ENCODE assay signal across 1 cellular context in genomic region chr6:57221936-57222683, GRCh38.
A peak's percentile ranks its signal among the peaks of the same experiment; 100 is the strongest.
TF ChIP-seq lines count a peak whose summit lies in the region.

Gene RAB23, minus strand, starts transcription at chr6:57222307. Its CDS starts 11,927 bp downstream, at chr6:57210380.

TF ChIP-seq in K562, 482 proteins besides CTCF, POLR2A, EP300 and RAD21 (continued from another document and continues in another):
- no peak for TF ChIP-seq ZNF212 (CRISPR knock-in tag; IDR thresholded peaks at IDR 0.05)
- no peak for TF ChIP-seq NEUROD1 (IDR thresholded peaks at IDR 0.05; ENCODE audit: borderline replicate concordance, low read depth, low read length, partially characterized antibody)
- TF ChIP-seq ATF6 (CRISPR knock-in tag; IDR thresholded peaks at IDR 0.05) = no peak
- TF ChIP-seq MEF2D (tag; conservative IDR thresholded peaks at IDR 0.05; ENCODE audit: low read depth) = no peak
- TF ChIP-seq SP1 (CRISPR knock-in tag; IDR thresholded peaks at IDR 0.05) = no peak
- no peak for TF ChIP-seq KLF13 (tag; IDR thresholded peaks at IDR 0.05; ENCODE audit: borderline replicate concordance, low read depth)
- no peak for TF ChIP-seq NR3C1 (CRISPR knock-in tag; IDR thresholded peaks at IDR 0.05)
- TF ChIP-seq ZSCAN29 (IDR thresholded peaks at IDR 0.05) = no peak
- no peak for TF ChIP-seq CHD7 (IDR thresholded peaks at IDR 0.05; ENCODE audit: low read depth, low read length)
- no peak for TF ChIP-seq ZNF354B (CRISPR knock-in tag; IDR thresholded peaks at IDR 0.05)
- no peak for TF ChIP-seq PHB (CRISPR knock-in tag; IDR thresholded peaks at IDR 0.05)
- TF ChIP-seq SMARCE1 (IDR thresholded peaks at IDR 0.05) = no peak
- no peak for TF ChIP-seq ZNF124 (CRISPR knock-in tag; IDR thresholded peaks at IDR 0.05)
- TF ChIP-seq TCFL5 (CRISPR knock-in tag; conservative IDR thresholded peaks at IDR 0.05) = no peak
- TF ChIP-seq WHSC1 (IDR thresholded peaks at IDR 0.05; ENCODE audit: low read length) = no peak
- TF ChIP-seq ELF2 (CRISPR knock-in tag; IDR thresholded peaks at IDR 0.05) = no peak
- no peak for TF ChIP-seq PHF21A (IDR thresholded peaks at IDR 0.05; ENCODE audit: borderline replicate concordance, low read depth)
- peak; percentile 34 for TF ChIP-seq HMGN3 (IDR thresholded peaks at IDR 0.05; ENCODE audit: borderline replicate concordance, extremely low read depth, insufficient read length, low read depth, low read length)
- TF ChIP-seq NR4A1 (CRISPR knock-in tag; IDR thresholded peaks at IDR 0.05) = no peak
- no peak for TF ChIP-seq NR4A1 (tag; IDR thresholded peaks at IDR 0.05)
- no peak for TF ChIP-seq ZMIZ1 (IDR thresholded peaks at IDR 0.05; ENCODE audit: low read depth in 2 of 2, low read length in 2 of 2)
- no peak for TF ChIP-seq ATF1 (CRISPR knock-in tag; IDR thresholded peaks at IDR 0.05)
- TF ChIP-seq ATF1 (tag; IDR thresholded peaks at IDR 0.05) = no peak
- TF ChIP-seq RFX1 (IDR thresholded peaks at IDR 0.05) = peak; percentile 30; the same call in 1 of the 2 replicates
- TF ChIP-seq ZNF41 (CRISPR knock-in tag; conservative IDR thresholded peaks at IDR 0.05) = no peak
- TF ChIP-seq SREBF2 (CRISPR knock-in tag; IDR thresholded peaks at IDR 0.05) = no peak
- no peak for TF ChIP-seq KAT7 (CRISPR knock-in tag; IDR thresholded peaks at IDR 0.05; ENCODE audit: borderline replicate concordance)
- TF ChIP-seq CC2D1A (IDR thresholded peaks at IDR 0.05) = peak; percentile 31; the same call in 1 of the 2 replicates
- no peak for TF ChIP-seq BRD9 (IDR thresholded peaks at IDR 0.05; ENCODE audit: low read depth, partially characterized antibody)
- TF ChIP-seq SMAD1 (IDR thresholded peaks at IDR 0.05; ENCODE audit: low read depth, low read length, partially characterized antibody) = no peak
- TF ChIP-seq SP2 (IDR thresholded peaks at IDR 0.05; ENCODE audit: extremely low read depth, low read depth, low read length, poor library complexity, severe bottlenecking) = no peak
- no peak for TF ChIP-seq HSF4 (CRISPR knock-in tag; IDR thresholded peaks at IDR 0.05; ENCODE audit: borderline replicate concordance)
- no peak for TF ChIP-seq ZNF347 (CRISPR knock-in tag; IDR thresholded peaks at IDR 0.05; ENCODE audit: low read depth)
- no peak for TF ChIP-seq ZNF431 (CRISPR knock-in tag; IDR thresholded peaks at IDR 0.05)
- no peak for TF ChIP-seq MXI1 (IDR thresholded peaks at IDR 0.05; ENCODE audit: low read depth, low read length)
- no peak for TF ChIP-seq ZNF717 (CRISPR knock-in tag; IDR thresholded peaks at IDR 0.05)
- TF ChIP-seq, protein P1, sequence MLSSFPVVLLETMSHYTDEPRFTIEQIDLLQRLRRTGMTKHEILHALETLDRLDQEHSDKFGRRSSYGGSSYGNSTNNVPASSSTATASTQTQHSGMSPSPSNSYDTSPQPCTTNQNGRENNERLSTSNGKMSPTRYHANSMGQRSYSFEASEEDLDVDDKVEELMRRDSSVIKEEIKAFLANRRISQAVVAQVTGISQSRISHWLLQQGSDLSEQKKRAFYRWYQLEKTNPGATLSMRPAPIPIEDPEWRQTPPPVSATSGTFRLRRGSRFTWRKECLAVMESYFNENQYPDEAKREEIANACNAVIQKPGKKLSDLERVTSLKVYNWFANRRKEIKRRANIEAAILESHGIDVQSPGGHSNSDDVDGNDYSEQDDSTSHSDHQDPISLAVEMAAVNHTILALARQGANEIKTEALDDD (IDR thresholded peaks at IDR 0.05) = no peak
- TF ChIP-seq BMI1 (IDR thresholded peaks at IDR 0.05; ENCODE audit: low read length) = no peak
- TF ChIP-seq MXD1 (CRISPR knock-in tag; IDR thresholded peaks at IDR 0.05; ENCODE audit: borderline replicate concordance, poor library complexity, severe bottlenecking) = no peak
- no peak for TF ChIP-seq ZKSCAN3 (CRISPR knock-in tag; IDR thresholded peaks at IDR 0.05)
- TF ChIP-seq JUND (IDR thresholded peaks at IDR 0.05; ENCODE audit: borderline replicate concordance, low read depth, low read length) = peak; percentile 31; the same call in 1 of the 2 replicates
- TF ChIP-seq JUND (tag; IDR thresholded peaks at IDR 0.05; ENCODE audit: borderline replicate concordance, low read depth, low read length) = no peak; the same call in 2 of the 3 replicates
- TF ChIP-seq, protein P2, sequence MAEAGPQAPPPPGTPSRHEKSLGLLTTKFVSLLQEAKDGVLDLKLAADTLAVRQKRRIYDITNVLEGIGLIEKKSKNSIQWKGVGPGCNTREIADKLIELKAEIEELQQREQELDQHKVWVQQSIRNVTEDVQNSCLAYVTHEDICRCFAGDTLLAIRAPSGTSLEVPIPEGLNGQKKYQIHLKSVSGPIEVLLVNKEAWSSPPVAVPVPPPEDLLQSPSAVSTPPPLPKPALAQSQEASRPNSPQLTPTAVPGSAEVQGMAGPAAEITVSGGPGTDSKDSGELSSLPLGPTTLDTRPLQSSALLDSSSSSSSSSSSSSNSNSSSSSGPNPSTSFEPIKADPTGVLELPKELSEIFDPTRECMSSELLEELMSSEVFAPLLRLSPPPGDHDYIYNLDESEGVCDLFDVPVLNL (CRISPR knock-in tag; IDR thresholded peaks at IDR 0.05; ENCODE audit: low read depth) = no peak
- TF ChIP-seq, protein P3, sequence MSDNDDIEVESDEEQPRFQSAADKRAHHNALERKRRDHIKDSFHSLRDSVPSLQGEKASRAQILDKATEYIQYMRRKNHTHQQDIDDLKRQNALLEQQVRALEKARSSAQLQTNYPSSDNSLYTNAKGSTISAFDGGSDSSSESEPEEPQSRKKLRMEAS (CRISPR knock-in tag; IDR thresholded peaks at IDR 0.05) = no peak
- TF ChIP-seq ZNF668 (CRISPR knock-in tag; IDR thresholded peaks at IDR 0.05) = no peak
- TF ChIP-seq TRIM28 (IDR thresholded peaks at IDR 0.05) = no peak
- TF ChIP-seq, protein P4, sequence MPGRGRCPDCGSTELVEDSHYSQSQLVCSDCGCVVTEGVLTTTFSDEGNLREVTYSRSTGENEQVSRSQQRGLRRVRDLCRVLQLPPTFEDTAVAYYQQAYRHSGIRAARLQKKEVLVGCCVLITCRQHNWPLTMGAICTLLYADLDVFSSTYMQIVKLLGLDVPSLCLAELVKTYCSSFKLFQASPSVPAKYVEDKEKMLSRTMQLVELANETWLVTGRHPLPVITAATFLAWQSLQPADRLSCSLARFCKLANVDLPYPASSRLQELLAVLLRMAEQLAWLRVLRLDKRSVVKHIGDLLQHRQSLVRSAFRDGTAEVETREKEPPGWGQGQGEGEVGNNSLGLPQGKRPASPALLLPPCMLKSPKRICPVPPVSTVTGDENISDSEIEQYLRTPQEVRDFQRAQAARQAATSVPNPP (IDR thresholded peaks at IDR 0.05; ENCODE audit: borderline replicate concordance, insufficient read depth, insufficient read length) = no peak
